25 cellular contexts compared by ENCODE assay signal in the genomic region with DNA sequence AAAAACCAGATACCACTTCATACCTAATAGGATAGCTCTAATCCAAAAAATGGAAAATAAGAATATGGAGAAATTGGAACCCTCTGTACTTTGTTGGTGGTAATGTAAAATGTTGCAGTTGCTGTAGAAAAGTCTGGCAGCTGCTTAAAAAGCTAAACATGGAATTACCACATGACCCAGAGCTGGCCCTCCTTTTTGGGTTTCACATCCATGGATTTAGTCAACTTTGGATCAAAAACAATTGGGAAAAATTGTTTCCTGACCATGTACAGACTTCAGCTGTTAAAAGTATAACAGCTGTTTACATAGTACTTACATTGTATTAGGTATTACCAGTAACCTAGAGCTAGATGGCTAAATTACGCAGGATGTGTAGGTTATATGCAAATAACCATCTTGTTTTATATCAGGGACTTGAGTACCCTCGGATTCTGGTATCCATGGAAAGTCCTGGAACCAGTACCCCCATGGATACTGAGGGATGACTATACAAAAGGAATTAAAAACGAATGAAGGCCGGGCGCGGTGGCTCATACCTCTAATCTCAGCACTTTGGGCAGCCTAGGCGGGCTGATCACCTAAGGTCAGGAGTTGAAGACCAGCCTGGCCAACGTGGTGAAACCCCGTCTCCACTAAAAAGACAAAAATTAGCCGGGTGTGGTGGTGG.
"Had no signal": no experiment of that assay in that cellular context is flagged by ENCODE, and none has a peak within 500 bp of the region (broad histone marks: within the 10 kb centered on the region; RNA-seq: fewer than 3 reads in every experiment).

No MANE protein-coding gene starts in this region.

- H3K27me3 Mint-ChIP-seq: activated CD4-positive, alpha-beta memory T cell treated with anti-CD3 and anti-CD28 coated beads for 36 hours; activated CD4-positive, alpha-beta T cell treated with anti-CD3 and anti-CD28 coated beads for 36 hours; activated naive CD8-positive, alpha-beta T cell treated with anti-CD3 and anti-CD28 coated beads, Interleukin-2, amount 50 U/mL, for 24 hours; activated T-helper 17 cell treated with anti-CD3 and anti-CD28 coated beads, Interleukin-2, amount 50 U/mL, for 72 hours; brain; central memory CD8-positive, alpha-beta T cell; naive thymus-derived CD8-positive, alpha-beta T cell; stimulated activated naive CD8-positive, alpha-beta T cell treated with anti-CD3 and anti-CD28 coated beads, Interleukin-15, Interleukin-2, amounts not matched to agents 100 ng/mL and 50 ng/mL, for 24 hours had no signal

- H3K9me3 ChIP-seq: colonic mucosa, gastroesophageal sphincter, heart left ventricle, left ventricle myocardium inferior, mucosa of descending colon, prostate gland, tibial nerve had no signal

- DNase-seq: activated CD4-positive, alpha-beta memory T cell treated with anti-CD3 and anti-CD28 coated beads for 36 hours; activated CD4-positive, alpha-beta T cell treated with anti-CD3 and anti-CD28 coated beads for 36 hours; activated naive CD4-positive, alpha-beta T cell treated with Interleukin-2 at 50 U/mL for 16 hours; activated naive CD8-positive, alpha-beta T cell treated with anti-CD3 and anti-CD28 coated beads, Interleukin-2, amount 50 U/mL, for 24 hours; activated T-cell treated with anti-CD3 and anti-CD28 coated beads for 4 hours; anterior cingulate cortex; colonic mucosa; heart left ventricle; left ventricle myocardium inferior; mucosa of descending colon; naive thymus-derived CD8-positive, alpha-beta T cell; stimulated activated CD4-positive, alpha-beta T cell treated with anti-CD3 and anti-CD28 coated beads, Interleukin-2, amount 100 ng/mL, for 48 hours; SW 1271; WERI-Rb-1 had no signal

- H3K27ac ChIP-seq: colonic mucosa, gastroesophageal sphincter, left ventricle myocardium inferior, prostate gland, tibial nerve, WERI-Rb-1 had no signal

- H3K27ac Mint-ChIP-seq: activated CD4-positive, alpha-beta memory T cell treated with anti-CD3 and anti-CD28 coated beads for 36 hours; activated naive CD8-positive, alpha-beta T cell treated with anti-CD3 and anti-CD28 coated beads, Interleukin-2, amount 50 U/mL, for 24 hours; activated T-helper 17 cell treated with anti-CD3 and anti-CD28 coated beads, Interleukin-2, amount 50 U/mL, for 72 hours; stimulated activated naive CD8-positive, alpha-beta T cell treated with anti-CD3 and anti-CD28 coated beads, Interleukin-15, Interleukin-2, amounts not matched to agents 100 ng/mL and 50 ng/mL, for 24 hours had no signal

- ATAC-seq: activated CD4-positive, alpha-beta T cell treated with anti-CD3 and anti-CD28 coated beads for 36 hours; activated naive CD8-positive, alpha-beta T cell treated with anti-CD3 and anti-CD28 coated beads, Interleukin-2, amount 50 U/mL, for 24 hours; activated T-helper 17 cell treated with anti-CD3 and anti-CD28 coated beads, Interleukin-2, amount 50 U/mL, for 72 hours; esophagus mucosa; gastroesophageal sphincter; heart left ventricle; mucosa of descending colon; naive thymus-derived CD8-positive, alpha-beta T cell; right cardiac atrium had no signal

- H3K4me3 ChIP-seq: colonic mucosa, gastroesophageal sphincter, heart left ventricle, left ventricle myocardium inferior, mucosa of descending colon, prostate gland, skin epidermis, tibial nerve had no signal

- H3K4me3 Mint-ChIP-seq: activated CD4-positive, alpha-beta memory T cell treated with anti-CD3 and anti-CD28 coated beads for 36 hours; activated CD4-positive, alpha-beta T cell treated with anti-CD3 and anti-CD28 coated beads for 36 hours; activated naive CD8-positive, alpha-beta T cell treated with anti-CD3 and anti-CD28 coated beads, Interleukin-2, amount 50 U/mL, for 24 hours; activated T-helper 17 cell treated with anti-CD3 and anti-CD28 coated beads, Interleukin-2, amount 50 U/mL, for 72 hours; central memory CD8-positive, alpha-beta T cell; naive thymus-derived CD8-positive, alpha-beta T cell; stimulated activated naive CD8-positive, alpha-beta T cell treated with anti-CD3 and anti-CD28 coated beads, Interleukin-15, Interleukin-2, amounts not matched to agents 100 ng/mL and 50 ng/mL, for 24 hours had no signal

- H3K9me3 Mint-ChIP-seq: activated CD4-positive, alpha-beta memory T cell treated with anti-CD3 and anti-CD28 coated beads for 36 hours; activated naive CD8-positive, alpha-beta T cell treated with anti-CD3 and anti-CD28 coated beads, Interleukin-2, amount 50 U/mL, for 24 hours; activated T-helper 17 cell treated with anti-CD3 and anti-CD28 coated beads, Interleukin-2, amount 50 U/mL, for 72 hours; brain; central memory CD8-positive, alpha-beta T cell; naive thymus-derived CD8-positive, alpha-beta T cell; stimulated activated naive CD8-positive, alpha-beta T cell treated with anti-CD3 and anti-CD28 coated beads, Interleukin-15, Interleukin-2, amounts not matched to agents 100 ng/mL and 50 ng/mL, for 24 hours had no signal

- H3K27me3 ChIP-seq: colonic mucosa, gastroesophageal sphincter, heart left ventricle, tibial nerve had no signal

- H3K4me1 ChIP-seq: colonic mucosa, prostate gland had no signal

- FAIRE-seq: urothelium cell line had no signal
